In the genomic region with DNA sequence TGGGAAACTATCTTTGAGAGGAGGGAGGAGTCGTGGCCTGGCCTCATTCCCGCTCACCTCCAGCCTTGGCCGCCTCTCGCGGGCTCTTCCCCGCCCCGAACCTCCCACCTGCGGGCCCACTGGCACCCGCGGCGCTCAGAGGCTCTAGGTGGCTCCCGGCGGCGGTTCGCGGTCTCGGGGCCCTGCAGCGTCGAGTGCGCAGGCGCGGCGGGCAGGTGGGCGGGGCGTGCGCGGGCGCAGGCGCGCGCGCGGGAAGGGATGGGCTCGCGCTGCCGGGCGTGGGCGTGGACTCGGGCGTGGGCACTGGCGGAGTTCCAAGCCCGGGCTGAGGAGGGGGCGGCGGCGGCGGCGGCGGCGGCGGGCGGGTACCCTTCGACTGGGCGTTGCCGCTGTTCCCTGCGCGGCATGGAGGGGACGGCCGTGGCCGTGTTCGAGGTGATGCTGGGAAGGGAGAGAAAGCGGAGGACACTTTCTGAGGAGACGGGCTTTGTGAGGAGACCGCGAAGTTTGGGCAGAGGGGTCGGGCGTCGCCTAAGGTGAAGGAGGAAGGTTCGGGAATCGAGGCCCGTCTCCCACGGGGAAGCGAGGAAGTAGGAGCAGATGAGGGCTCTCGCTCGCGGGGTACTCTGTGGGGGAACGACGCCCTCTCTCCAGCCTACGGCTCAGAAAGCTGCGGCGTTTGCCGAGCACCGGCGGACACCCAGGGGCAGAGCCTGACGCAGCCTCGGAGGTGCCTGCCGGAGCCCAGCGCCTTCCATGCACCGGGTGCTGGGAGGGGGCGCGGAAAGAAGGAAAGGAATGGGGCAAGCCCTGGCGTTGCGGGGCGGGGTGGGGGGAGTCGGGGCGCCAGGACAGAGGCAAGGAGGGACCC, we compare ENCODE assay signal across 8 cellular contexts. TPM values are rescaled to one million over a fixed set of nuclear protein-coding genes. Genes with fewer than 3 reads are reported as not detected.
DNase-seq lines count a peak whose midpoint lies in the region; ATAC-seq and TF ChIP-seq lines count a peak whose summit lies in the region.

No MANE protein-coding gene starts in this region.

- DNase-seq in CMK (ENCODE audit: low read depth) (peak; percentile 73), HUDEP-2 (lab: John Stamatoyannopoulos, UW; ENCODE audit: unreplicated experiment in 76 of 76) (peak in 72 of 76 experiments; percentile 5 to 87 (median 72)), NOMO-1 treated with dmso at 0.1 percent for 144 hours (lab: John Stamatoyannopoulos, UW; ENCODE audit: unreplicated experiment) (peak; percentile 65), endothelial cell (ENCODE audit: low spot score) (peak; percentile 80), midbrain (lab: John Stamatoyannopoulos, UW) (peak; percentile 74)
- peak; percentile 88 for DNase-seq in activated CD8-positive, alpha-beta memory T cell treated with anti-CD3 and anti-CD28 coated beads, Interleukin-2, amount 50 U/mL, for 4 hours
- DNase-seq in stimulated activated CD8-positive, alpha-beta memory T cell treated with anti-CD3 and anti-CD28 coated beads, Interleukin-2, amount 100 ng/mL, for 1 hour (ENCODE audit: low read depth in 2 of 2), result peak; percentile 74 to 81

- no peaks in the 10 kb centered on the region for H3K9me3 Mint-ChIP-seq in endothelial cell (ENCODE audit: unreplicated experiment)

- peak; percentile 80 for ATAC-seq in GM21360 (IDR thresholded peaks at IDR 0.05; ENCODE audit: unreplicated experiment)

- no peak for TF ChIP-seq CTCF in endothelial cell (IDR thresholded peaks at IDR 0.05; ENCODE audit: unreplicated experiment)

- no peak overlapping the region for H3K27ac Mint-ChIP-seq in endothelial cell (ENCODE audit: unreplicated experiment)

- peaks cover 2% of the 10 kb centered on the region for H3K4me1 Mint-ChIP-seq in endothelial cell (ENCODE audit: unreplicated experiment)

- peaks cover 2% of the 10 kb centered on the region for H3K27me3 Mint-ChIP-seq in endothelial cell (ENCODE audit: unreplicated experiment)

- H3K36me3 Mint-ChIP-seq in endothelial cell (ENCODE audit: low read depth, unreplicated experiment), result no peaks in the 10 kb centered on the region

- peak overlapping the region; percentile 97 for H3K4me3 Mint-ChIP-seq in endothelial cell (ENCODE audit: unreplicated experiment)

RNA-seq across cellular contexts. Expression of gene SPTBN2, which starts 15.7 kb away (rescaled TPM):
- 17.1 TPM for total RNA-seq in endothelial cell (ENCODE audit: unreplicated experiment)

Comparison
In these comparisons a context has a peak if more than half of its experiments do, and no peak if none do; other contexts are left out.
1. Peak in every context shown above with its lines: DNase-seq and ATAC-seq.